In genomic region chr19:35110974-35111373, GRCh38 we compare ENCODE assay signal across 19 cellular contexts. TPM values are rescaled to one million over a fixed set of nuclear protein-coding genes. Genes with fewer than 3 reads are reported as not detected.
A peak's percentile ranks its signal among the peaks of the same experiment; 100 is the strongest.
DNase-seq lines count a peak whose midpoint lies in the region; TF ChIP-seq lines count a peak whose summit lies in the region.
"Had no signal": no experiment of that assay in that cellular context is flagged by ENCODE, and none has a peak within 500 bp of the region (broad histone marks: within the 10 kb centered on the region; RNA-seq: fewer than 3 reads in every experiment).

No MANE protein-coding gene starts in this region.

- DNase-seq in epithelial cell of prostate (ENCODE audit: low read depth, low spot score) = no peak
- no peak for DNase-seq in thyroid gland
- DNase-seq in NAMALWA (ENCODE audit: low spot score) = no peak
- DNase-seq: CD8-positive, alpha-beta memory T cell; GF-D8; GM23248; KG1; NCI-H1092 treated with DMSO at 0.1 percent for 48 hours; NCI-H1694; NCI-H2107; NCI-H345; NCI-H526 treated with DMSO at 0.1 percent for 48 hours; NK-92 treated with Interleukin-12 subunit alpha and Interleukin-12 subunit beta, amount 100 ng/mL, for 24 hours; OCI-M1 had no signal

- H3K27ac ChIP-seq in angular gyrus (ENCODE audit: low read depth, low read length) = peak overlapping the region; percentile 20
- H3K27ac ChIP-seq in epithelial cell of prostate = peak overlapping the region; percentile 24
- H3K27ac ChIP-seq in temporal lobe (ENCODE audit: low read depth, low read length) = peak overlapping the region; percentile 61
- no peak overlapping the region for H3K27ac ChIP-seq in thyroid gland
- H3K27ac ChIP-seq: GM23248, HL-60, SJSA1 had no signal

- TF ChIP-seq CTCF in thyroid gland (IDR thresholded peaks at IDR 0.05) = no peak

- H3K36me3 ChIP-seq in thyroid gland = no peaks in the 10 kb centered on the region
- H3K36me3 ChIP-seq: SJSA1 had no signal

- 65 to 70% methylated on average over 9 of the region's 9 CpGs for WGBS in thyroid gland, 2 donors

- no peaks in the 10 kb centered on the region for H3K9me3 ChIP-seq in thyroid gland
- H3K9me3 ChIP-seq: SJSA1 had no signal

- TF ChIP-seq POLR2A in thyroid gland (IDR thresholded peaks at IDR 0.05) = no peak

- H3K27me3 ChIP-seq in thyroid gland = no peaks in the 10 kb centered on the region
- H3K27me3 ChIP-seq: SJSA1 had no signal

- no peak overlapping the region for H3K4me3 ChIP-seq in thyroid gland (replicated peaks in 1 of 3)
- H3K4me3 ChIP-seq: GM23248, SJSA1 had no signal

- intact Hi-C loops in thyroid gland (cut with DNase I) = no loop called here

- peaks cover 0 to 5% of the 10 kb centered on the region in 2 donors for H3K4me1 ChIP-seq in thyroid gland
- H3K4me1 ChIP-seq: SJSA1 had no signal

RNA-seq across cellular contexts. Expression of gene FXYD3, which starts 4.6 kb away (rescaled TPM):
- total RNA-seq in temporal lobe = not detected
- 1 to 10 TPM in 1 of 4 donors, not detected in 3; 1.1 TPM for total RNA-seq in thyroid gland
- total RNA-seq: CD8-positive, alpha-beta memory T cell; GM23248; SJSA1 had no signal

RNA-seq across cellular contexts. Expression of gene LGI4, which starts 23.9 kb away (rescaled TPM):
- total RNA-seq in temporal lobe (5.2 TPM), thyroid gland (10 to 100 TPM in 1 of 4 donors, 1 to 10 TPM in 3; 3.2 to 10.9 (median 6.9) TPM)
- total RNA-seq: M059J, SJSA1 had no signal

RNA-seq across cellular contexts. Expression of gene FXYD1, which starts 27.6 kb away (rescaled TPM):
- total RNA-seq in temporal lobe = 0.74 TPM
- 10 to 100 TPM in 2 of 4 donors, 1 to 10 TPM in 2; 1.1 to 26.3 (median 8.8) TPM for total RNA-seq in thyroid gland
- total RNA-seq: CD8-positive, alpha-beta memory T cell; M059J; SJSA1 had no signal

RNA-seq across cellular contexts. Expression of gene FXYD7, which starts 32.1 kb away (rescaled TPM):
- 10.1 TPM for total RNA-seq in temporal lobe
- total RNA-seq in thyroid gland = 1 to 10 TPM in 1 of 4 donors, not detected in 3; 1.6 TPM
- total RNA-seq: GM23248, M059J, SJSA1 had no signal

RNA-seq across cellular contexts. Expression of gene FXYD5, which starts 43.6 kb away (rescaled TPM):
- total RNA-seq in temporal lobe (0.74 TPM), thyroid gland (10 to 100 TPM in 3 of 4 donors, 1 to 10 TPM in 1; 9.3 to 52.4 (median 19.6) TPM)

Comparison
In these comparisons a context has a peak if more than half of its experiments do, and no peak if none do; other contexts are left out.
1. H3K27ac ChIP-seq: peak in angular gyrus (single experiment), epithelial cell of prostate (single experiment) and temporal lobe (single experiment); none in thyroid gland (0 of 3).